24 cellular contexts compared by ENCODE assay signal in genomic region chr16:78522327-78522726, GRCh38.
A peak's percentile ranks its signal among the peaks of the same experiment; 100 is the strongest.
DNase-seq lines count a peak whose midpoint lies in the region; ATAC-seq, FAIRE-seq and TF ChIP-seq lines count a peak whose summit lies in the region.
"Had no signal": no experiment of that assay in that cellular context is flagged by ENCODE, and none has a peak within 500 bp of the region (broad histone marks: within the 10 kb centered on the region; RNA-seq: fewer than 3 reads in every experiment).

No MANE protein-coding gene starts in this region.

- no peaks in the 10 kb centered on the region for H3K4me1 ChIP-seq in osteoblast (ENCODE audit: insufficient read depth, low read length)
- H3K4me1 ChIP-seq: esophagus squamous epithelium, parathyroid adenoma had no signal

- TF ChIP-seq POLR2A in GM12891 (IDR thresholded peaks at IDR 0.05; ENCODE audit: low read depth, low read length): no peak

- H2AFZ ChIP-seq in osteoblast (ENCODE audit: low read length): no peak overlapping the region
- H2AFZ ChIP-seq: parathyroid adenoma had no signal

- H3K27me3 ChIP-seq in osteoblast (ENCODE audit: insufficient read depth, low read length): no peaks in the 10 kb centered on the region
- H3K27me3 ChIP-seq: brain microvascular endothelial cell, dorsolateral prefrontal cortex, esophagus squamous epithelium had no signal

- TF ChIP-seq CTCF in osteoblast (IDR thresholded peaks at IDR 0.05; ENCODE audit: extremely low read depth, low read depth, low read length): no peak

- no peaks in the 10 kb centered on the region for H3K36me3 ChIP-seq in osteoblast (ENCODE audit: insufficient read depth, low read length)
- H3K36me3 ChIP-seq: brain microvascular endothelial cell, esophagus squamous epithelium had no signal

- peak; percentile 24 for DNase-seq in CD1c-positive myeloid dendritic cell (ENCODE audit: extremely low spot score)
- DNase-seq in NCI-H510A treated with DMSO at 0.1 percent for 48 hours (lab: John Stamatoyannopoulos, UW): peak; percentile 61
- DNase-seq in NCI-H446 (lab: John Stamatoyannopoulos, UW): no peak
- DNase-seq in GM12891 (ENCODE audit: insufficient read length, low spot score): no peak
- DNase-seq in osteoblast (ENCODE audit: insufficient read length, low spot score, missing footprints): no peak
- DNase-seq in G401 (ENCODE audit: low spot score): no peak
- DNase-seq: activated CD4-positive, CD25-positive, alpha-beta regulatory T cell treated with anti-CD3 and anti-CD28 coated beads, Interleukin-2, amount 50 U/mL, for 72 hours; activated CD8-positive, alpha-beta memory T cell treated with anti-CD3 and anti-CD28 coated beads, Interleukin-2, amount 50 U/mL, for 4 hours; activated naive CD4-positive, alpha-beta T cell treated with anti-CD3 and anti-CD28 coated beads, Interleukin-2, amount 50 U/mL, for 16 hours; brain microvascular endothelial cell; COR-L47; dorsolateral prefrontal cortex; esophagus squamous epithelium; GF-D8; head of caudate nucleus; NCI-H1436; NCI-H524; stimulated activated naive CD4-positive, alpha-beta T cell; T-helper 1 cell had no signal

- H3K9me3 ChIP-seq in osteoblast (ENCODE audit: low read depth, low read length): no peaks in the 10 kb centered on the region
- H3K9me3 ChIP-seq: esophagus squamous epithelium had no signal

- H3K27ac ChIP-seq in osteoblast (ENCODE audit: low read depth, low read length): no peak overlapping the region
- H3K27ac ChIP-seq: brain microvascular endothelial cell, dorsolateral prefrontal cortex, esophagus squamous epithelium, parathyroid adenoma had no signal

- FAIRE-seq in GM12891 (lab: Jason Lieb, UNC): no peak
- FAIRE-seq: RCC 7860 had no signal

- in situ Hi-C loops in G401 (cut with HindIII; ENCODE audit: low sequenced_read_pairs): no loop called here

- H3K79me2 ChIP-seq in osteoblast (ENCODE audit: insufficient read depth, low read length): no peaks in the 10 kb centered on the region
- H3K79me2 ChIP-seq: parathyroid adenoma had no signal

- peak; percentile 44 for ATAC-seq in GM19324 (IDR thresholded peaks at IDR 0.05; ENCODE audit: low FRiP score, unreplicated experiment)
- ATAC-seq in HG02840 (IDR thresholded peaks at IDR 0.05; ENCODE audit: low FRiP score, unreplicated experiment): peak; percentile 73

- H3K4me2 ChIP-seq in osteoblast (ENCODE audit: insufficient read depth, low read length): no peak overlapping the region
- H3K4me2 ChIP-seq: smooth muscle cell had no signal

- H4K20me1 ChIP-seq in osteoblast (ENCODE audit: insufficient read depth, low read length): no peaks in the 10 kb centered on the region

- no peak overlapping the region for H3K4me3 ChIP-seq in osteoblast (ENCODE audit: insufficient read depth, low read length)
- H3K4me3 ChIP-seq: dorsolateral prefrontal cortex, esophagus squamous epithelium, smooth muscle cell had no signal

TF ChIP-seq in GM12891, 5 proteins besides CTCF, POLR2A, EP300 and RAD21:
- TF ChIP-seq SPI1 (IDR thresholded peaks at IDR 0.05; ENCODE audit: low read depth, low read length): no peak
- no peak for TF ChIP-seq TAF1 (IDR thresholded peaks at IDR 0.05; ENCODE audit: low read depth, low read length)
- TF ChIP-seq PAX5 (IDR thresholded peaks at IDR 0.05; ENCODE audit: insufficient read depth, low read length, severe bottlenecking): no peak
- no peak for TF ChIP-seq POU2F2 (IDR thresholded peaks at IDR 0.05; ENCODE audit: low read depth, low read length)
- no peak for TF ChIP-seq POLR2AphosphoS5 (IDR thresholded peaks at IDR 0.05; ENCODE audit: low read depth, low read length)

Comparison
In these comparisons a context has a peak if more than half of its experiments do, and no peak if none do; other contexts are left out.
1. DNase-seq: peak in CD1c-positive myeloid dendritic cell (single experiment) and NCI-H510A treated with DMSO at 0.1 percent for 48 hours (single experiment); none in NCI-H446 (0 of 2), GM12891 (single experiment), osteoblast (single experiment) and G401 (single experiment).